Comparison of ENCODE assay signal across 8 cellular contexts in the genomic region with DNA sequence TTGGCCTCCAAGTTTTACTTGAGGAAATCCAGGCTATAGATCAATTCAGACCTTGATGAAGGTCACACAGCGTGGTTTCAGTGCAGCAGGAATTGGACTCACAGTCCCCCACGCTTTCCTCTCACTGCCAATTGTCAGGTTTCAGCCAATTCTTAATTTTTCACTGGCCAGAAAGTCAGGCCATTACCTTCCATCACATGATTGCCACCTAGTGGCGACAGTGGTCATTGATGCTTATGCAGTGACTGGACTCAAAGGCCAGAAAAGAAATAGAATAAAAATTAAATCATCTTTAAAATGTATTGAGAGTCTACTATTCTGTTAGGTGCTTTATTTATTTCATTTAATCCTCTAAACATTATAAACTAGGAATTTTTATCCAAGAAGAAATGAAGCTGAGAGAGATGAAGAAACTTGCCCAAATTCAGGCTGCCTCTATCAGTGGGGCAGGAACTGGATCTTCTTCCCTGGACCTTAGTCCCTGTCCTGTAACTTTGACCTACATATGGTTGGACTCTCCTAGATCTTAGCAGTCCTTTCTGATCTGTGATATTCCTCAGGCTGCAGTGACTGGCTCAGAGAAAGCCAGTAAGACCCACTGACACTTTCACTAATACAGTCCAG.
A peak's percentile ranks its signal among the peaks of the same experiment; 100 is the strongest.
DNase-seq lines count a peak whose midpoint lies in the region; ATAC-seq and TF ChIP-seq lines count a peak whose summit lies in the region.

No MANE protein-coding gene starts in this region.

- no peak overlapping the region for H3K4me3 Mint-ChIP-seq in activated CD4-positive, alpha-beta T cell treated with anti-CD3 and anti-CD28 coated beads for 36 hours

- no peaks in the 10 kb centered on the region for H3K9me3 Mint-ChIP-seq in activated CD4-positive, alpha-beta T cell treated with anti-CD3 and anti-CD28 coated beads for 36 hours (ENCODE audit: low read depth)

- POLR2A ChIA-PET in activated CD4-positive, alpha-beta T cell treated with anti-CD3 and anti-CD28 coated beads for 36 hours (lab: Charles Lee) = interaction anchor here (0.7 kb wide), 1 partner anchor 20 kb away, joined by 3 read pairs; no protein-coding TSS in a partner anchor

- TF ChIP-seq CTCF in choroid plexus epithelial cell (conservative IDR thresholded peaks at IDR 0.05; ENCODE audit: low read depth, low read length) (peak; percentile 86), lower lobe of right lung (IDR thresholded peaks at IDR 0.05) (peak; percentile 88)

- H3K27me3 Mint-ChIP-seq in activated CD4-positive, alpha-beta T cell treated with anti-CD3 and anti-CD28 coated beads for 36 hours = peaks cover 2% of the 10 kb centered on the region

- no peak overlapping the region for H3K27ac Mint-ChIP-seq in activated CD4-positive, alpha-beta T cell treated with anti-CD3 and anti-CD28 coated beads for 36 hours

- no peak overlapping the region for H3K4me3 ChIP-seq in choroid plexus epithelial cell (ENCODE audit: low read depth, low read length)
- no peak overlapping the region for H3K4me3 ChIP-seq in lower lobe of right lung

- no peak overlapping the region for H3K27ac ChIP-seq in lower lobe of right lung

- intact Hi-C loops in activated CD4-positive, alpha-beta T cell treated with anti-CD3 and anti-CD28 coated beads for 36 hours (cut with DNase I, micrococcal nuclease) = loop anchor here (1.0 to 2.0 kb wide), 3 partner anchors 36 to 243 kb away; no protein-coding TSS in a partner anchor
- intact Hi-C loops in lower lobe of right lung (cut with DNase I) = no loop called here

- H3K36me3 ChIP-seq in lower lobe of right lung = no peaks in the 10 kb centered on the region

- CTCF ChIA-PET in activated CD4-positive, alpha-beta T cell treated with anti-CD3 and anti-CD28 coated beads for 36 hours (lab: Charles Lee) = interaction anchor here (0.5 to 1.8 kb wide), 14 partner anchors 10 to 1313 kb away, joined by 3 to 11 read pairs (median 4); no protein-coding TSS in a partner anchor

- no peaks in the 10 kb centered on the region for H3K4me1 ChIP-seq in lower lobe of right lung

- ATAC-seq in GM18870 (IDR thresholded peaks at IDR 0.05; ENCODE audit: unreplicated experiment) = peak; percentile 91
- peak; percentile 91 for ATAC-seq in HG03066 (IDR thresholded peaks at IDR 0.05; ENCODE audit: low read depth, unreplicated experiment)
- ATAC-seq in activated CD4-positive, alpha-beta T cell treated with anti-CD3 and anti-CD28 coated beads for 36 hours = peak; percentile 71
- peak; percentile 49 to 75 for ATAC-seq in lower lobe of right lung

- H3K27me3 ChIP-seq in lower lobe of right lung (ENCODE audit: low read depth) = no peaks in the 10 kb centered on the region

- no peaks in the 10 kb centered on the region for H3K36me3 Mint-ChIP-seq in activated CD4-positive, alpha-beta T cell treated with anti-CD3 and anti-CD28 coated beads for 36 hours (ENCODE audit: low read depth)

- DNase-seq in C1 segment of cervical spinal cord (lab: John Stamatoyannopoulos, UW) (peak in 11 of 14 donors; percentile 4 to 69 (median 32)), NCI-H2171 (lab: John Stamatoyannopoulos, UW) (peak; percentile 23), choroid plexus epithelial cell (ENCODE audit: low read depth) (peak; percentile 84), lower lobe of right lung (peak; percentile 63)
- peak; percentile 81 for DNase-seq in activated CD4-positive, alpha-beta T cell treated with anti-CD3 and anti-CD28 coated beads for 36 hours
- DNase-seq in stimulated activated CD8-positive, alpha-beta memory T cell treated with anti-CD3 and anti-CD28 coated beads, Interleukin-12 subunit alpha, Interleukin-12 subunit beta, amount 100 ng/mL, for 4 hours (ENCODE audit: low read depth) = peak; percentile 21

- H3K4me1 Mint-ChIP-seq in activated CD4-positive, alpha-beta T cell treated with anti-CD3 and anti-CD28 coated beads for 36 hours = no peaks in the 10 kb centered on the region

- H3K9me3 ChIP-seq in lower lobe of right lung = no peaks in the 10 kb centered on the region

Comparison
In these comparisons a context has a peak if more than half of its experiments do, and no peak if none do; other contexts are left out.
1. DNase-seq: peak in every context shown above with its lines; median percentile 84 in choroid plexus epithelial cell; 81 in activated CD4-positive, alpha-beta T cell treated with anti-CD3 and anti-CD28 coated beads for 36 hours; 63 in lower lobe of right lung; 32 in C1 segment of cervical spinal cord; 23 in NCI-H2171; 21 in stimulated activated CD8-positive, alpha-beta memory T cell treated with anti-CD3 and anti-CD28 coated beads, Interleukin-12 subunit alpha, Interleukin-12 subunit beta, amount 100 ng/mL, for 4 hours.